Comparison of ENCODE assay signal across 13 cellular contexts in the genomic region with DNA sequence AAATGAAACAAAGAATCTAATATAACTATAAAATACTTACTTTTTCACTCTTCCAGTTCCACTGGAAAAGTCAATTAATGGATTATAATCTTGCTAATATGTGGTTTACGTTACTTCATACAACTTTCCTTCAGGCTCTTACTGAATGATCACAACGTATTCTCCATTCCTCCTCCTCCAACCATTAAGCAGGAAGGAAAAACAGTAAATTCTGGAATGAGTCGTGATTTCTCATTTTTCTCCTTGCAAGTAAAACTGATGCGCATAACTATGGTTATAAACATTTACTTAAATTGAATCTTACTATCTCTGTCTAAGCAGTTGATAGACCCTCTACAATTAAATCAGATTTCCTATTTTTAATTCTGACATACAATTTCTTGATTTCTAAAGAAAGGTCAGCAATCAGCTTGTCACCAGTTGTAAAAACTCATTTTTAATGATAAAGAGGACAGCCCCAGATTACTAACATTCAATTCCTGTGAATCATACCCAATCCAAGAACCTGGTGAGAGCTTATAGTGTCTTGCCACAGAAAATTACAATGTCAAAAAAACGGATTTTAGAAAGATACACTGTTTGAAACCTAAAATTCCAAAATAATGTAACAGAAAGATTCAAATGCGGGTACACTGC.
DNase-seq lines count a peak whose midpoint lies in the region; TF ChIP-seq lines count a peak whose summit lies in the region.
"Had no signal": no experiment of that assay in that cellular context is flagged by ENCODE, and none has a peak within 500 bp of the region (broad histone marks: within the 10 kb centered on the region; RNA-seq: fewer than 3 reads in every experiment).

No MANE protein-coding gene starts in this region.

- peak overlapping the region; percentile 41; the same call in 1 of the 2 replicates for H3K27ac ChIP-seq in HUES6 (ENCODE audit: low read depth, low read length)

- DNase-seq in AG20443 (ENCODE audit: low spot score) (peak; percentile 42), astrocyte of the spinal cord (ENCODE audit: low read depth, low spot score) (peak; percentile 40), kidney tubule cell (ENCODE audit: low spot score) (peak; percentile 61), NCI-H446 treated with DMSO at 0.1 percent for 48 hours (lab: John Stamatoyannopoulos, UW) (no peak), NCI-H146 (lab: John Stamatoyannopoulos, UW) (no peak), cerebellum (ENCODE audit: low spot score) (no peak), DMS153 (lab: John Stamatoyannopoulos, UW) (no peak)
- DNase-seq: activated naive CD4-positive, alpha-beta T cell treated with Interleukin-2 at 50 U/mL for 16 hours; DMS79 treated with DMSO at 0.1 percent for 48 hours; head of caudate nucleus; NCI-H1092; NCI-H345 had no signal

- in situ Hi-C loops in astrocyte of the spinal cord (cut with HindIII; ENCODE audit: low sequenced_read_pairs) = no loop called here

- H3K27me3 ChIP-seq in HUES6 (ENCODE audit: control insufficient read depth, insufficient read depth, low read length) = no peaks in the 10 kb centered on the region

- TF ChIP-seq CTCF in astrocyte of the spinal cord (IDR thresholded peaks at IDR 0.05; ENCODE audit: low read depth, low read length) = no peak

- H3K36me3 ChIP-seq in HUES6 (ENCODE audit: control insufficient read depth, insufficient read depth, low read length) = peaks cover 54% of the 10 kb centered on the region

- no peaks in the 10 kb centered on the region for H3K9me3 ChIP-seq in HUES6 (ENCODE audit: control insufficient read depth, insufficient read depth, low read depth, low read length)

- H3K4me1 ChIP-seq in HUES6 (ENCODE audit: control insufficient read depth, insufficient read depth, low read length) = peaks cover 5% of the 10 kb centered on the region; the same call in 1 of the 2 replicates

- H3K9ac ChIP-seq in HUES6 (ENCODE audit: low read length) = no peak overlapping the region

- H3K4me3 ChIP-seq in HUES6 (ENCODE audit: low read depth, low read length) = no peak overlapping the region
- H3K4me3 ChIP-seq in astrocyte of the spinal cord (ENCODE audit: low read depth, low read length) = no peak overlapping the region

Comparison
In these comparisons a context has a peak if more than half of its experiments do, and no peak if none do; other contexts are left out.
1. DNase-seq: peak in AG20443 (single experiment), astrocyte of the spinal cord (single experiment) and kidney tubule cell (single experiment); none in NCI-H446 treated with DMSO at 0.1 percent for 48 hours (single experiment), NCI-H146 (single experiment), cerebellum (single experiment) and DMS153 (single experiment).